ENCODE assay signal across 13 cellular contexts in the genomic region with DNA sequence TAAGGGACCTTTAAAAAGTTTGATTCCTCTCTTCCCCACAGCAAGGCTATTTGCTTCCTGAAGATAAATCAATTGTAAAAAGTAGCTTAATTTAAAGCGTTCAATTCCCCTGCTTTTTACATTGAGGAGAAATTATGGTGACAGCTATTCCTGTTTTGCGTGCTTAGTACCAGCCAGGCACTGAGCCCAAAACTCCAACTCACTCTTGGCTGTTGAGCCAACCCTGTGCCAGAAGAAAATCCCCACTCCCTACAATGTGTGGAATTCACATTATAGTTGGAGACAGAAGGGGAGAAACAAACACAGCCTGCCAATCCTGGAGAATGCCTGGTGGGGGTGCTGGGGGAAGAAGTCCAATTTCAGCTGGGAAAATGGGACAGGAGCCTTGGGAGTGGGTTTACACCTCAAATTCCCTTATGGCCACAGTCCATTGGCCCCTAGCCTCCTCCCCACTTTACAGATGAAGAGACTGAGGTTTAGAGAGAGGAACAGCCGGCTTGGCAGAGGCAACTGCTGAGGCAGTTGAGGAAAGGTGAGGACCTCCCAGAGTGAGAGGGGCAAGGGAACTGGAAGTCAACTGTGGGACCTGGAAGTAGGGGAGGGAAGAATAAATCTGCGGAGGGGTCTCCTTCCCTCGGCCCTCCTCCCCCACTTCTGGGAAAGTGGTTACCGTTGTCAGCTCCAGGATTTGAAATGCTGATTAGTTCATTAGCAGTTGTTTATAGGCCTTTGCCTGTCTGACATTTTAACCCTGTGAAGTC. TPM values are rescaled to one million over a fixed set of nuclear protein-coding genes. Genes with fewer than 3 reads are reported as not detected.
DNase-seq lines count a peak whose midpoint lies in the region; ATAC-seq and TF ChIP-seq lines count a peak whose summit lies in the region.
"Had no signal": no experiment of that assay in that cellular context is flagged by ENCODE, and none has a peak within 500 bp of the region (broad histone marks: within the 10 kb centered on the region; RNA-seq: fewer than 3 reads in every experiment).

No MANE protein-coding gene starts in this region.

- peak; percentile 78 for DNase-seq in AG10803 (ENCODE audit: low read depth)
- DNase-seq in endothelial cell (ENCODE audit: low spot score): no peak
- peak; percentile 11 for DNase-seq in myocyte (ENCODE audit: low read depth)
- DNase-seq in NCI-H187 (lab: John Stamatoyannopoulos, UW): no peak
- DNase-seq in naive thymus-derived CD4-positive, alpha-beta T cell: no peak
- DNase-seq: activated CD4-positive, CD25-positive, alpha-beta regulatory T cell; AML-193; islet precursor cell; NK-92 treated with Interleukin-12 subunit alpha and Interleukin-12 subunit beta, amount 100 ng/mL, for 24 hours had no signal

- H3K9ac ChIP-seq in KMS-11: 0 out of 2 replicates have a peak overlapping the region, but pooled peaks have one; percentile 6

- peak overlapping the region; percentile 13 for H3K27ac Mint-ChIP-seq in endothelial cell (ENCODE audit: unreplicated experiment)
- H3K27ac Mint-ChIP-seq in naive thymus-derived CD4-positive, alpha-beta T cell: no peak overlapping the region

- no peaks in the 10 kb centered on the region for H3K36me3 ChIP-seq in KMS-11 (ENCODE audit: insufficient read depth)
- H3K36me3 ChIP-seq in naive thymus-derived CD4-positive, alpha-beta T cell (ENCODE audit: control insufficient read depth in 2 of 3, insufficient read depth in 3 of 3, low read length in 3 of 3): no peaks in the 10 kb centered on the region

- peak overlapping the region; percentile 91 for H3K4me2 ChIP-seq in KMS-11

- intact Hi-C loops in naive thymus-derived CD4-positive, alpha-beta T cell (cut with micrococcal nuclease): no loop called here

- H3K4me3 Mint-ChIP-seq in endothelial cell (ENCODE audit: unreplicated experiment): no peak overlapping the region
- no peak overlapping the region for H3K4me3 Mint-ChIP-seq in naive thymus-derived CD4-positive, alpha-beta T cell

- H3K27me3 ChIP-seq in KMS-11 (ENCODE audit: insufficient read depth, low read depth): no peaks in the 10 kb centered on the region
- H3K27me3 ChIP-seq in naive thymus-derived CD4-positive, alpha-beta T cell (ENCODE audit: control insufficient read depth in 2 of 2, insufficient read depth in 2 of 2, low read length in 2 of 2): no peaks in the 10 kb centered on the region

- no peaks in the 10 kb centered on the region for H3K4me1 Mint-ChIP-seq in endothelial cell (ENCODE audit: unreplicated experiment)
- peaks cover 0 to 49% (median 6%) of the 10 kb centered on the region in 7 donors for H3K4me1 Mint-ChIP-seq in naive thymus-derived CD4-positive, alpha-beta T cell

- no peak for TF ChIP-seq CTCF in AG10803 (conservative IDR thresholded peaks at IDR 0.05; ENCODE audit: low read length)
- TF ChIP-seq CTCF in KMS-11 (conservative IDR thresholded peaks at IDR 0.05; ENCODE audit: low read depth, low read length): no peak
- TF ChIP-seq CTCF in endothelial cell (IDR thresholded peaks at IDR 0.05; ENCODE audit: unreplicated experiment): no peak

- H3K9me3 Mint-ChIP-seq in endothelial cell (ENCODE audit: unreplicated experiment): no peaks in the 10 kb centered on the region
- no peaks in the 10 kb centered on the region for H3K9me3 Mint-ChIP-seq in naive thymus-derived CD4-positive, alpha-beta T cell

- no peak for ATAC-seq in GM18858 (IDR thresholded peaks at IDR 0.05; ENCODE audit: unreplicated experiment)
- no peak for ATAC-seq in naive thymus-derived CD4-positive, alpha-beta T cell
- no peak for ATAC-seq in GM19395 (IDR thresholded peaks at IDR 0.05; ENCODE audit: unreplicated experiment)
- ATAC-seq: esophagus mucosa had no signal

- H3K4me3 ChIP-seq in AG10803 (ENCODE audit: low read length) (no peak overlapping the region), KMS-11 (IDR thresholded peaks at IDR 0.05; ENCODE audit: insufficient read depth, low read depth, low read length) (no peak overlapping the region)
- no peak overlapping the region for H3K4me3 ChIP-seq in naive thymus-derived CD4-positive, alpha-beta T cell (ENCODE audit: low read length)

- H3K9me3 ChIP-seq in naive thymus-derived CD4-positive, alpha-beta T cell (ENCODE audit: control insufficient read depth in 2 of 3, low read length in 3 of 3): no peaks in the 10 kb centered on the region

- peaks cover 100% of the 10 kb centered on the region for H3K4me1 ChIP-seq in KMS-11 (ENCODE audit: low read depth, poor library complexity, severe bottlenecking)
- no peaks in the 10 kb centered on the region for H3K4me1 ChIP-seq in naive thymus-derived CD4-positive, alpha-beta T cell (ENCODE audit: control insufficient read depth in 2 of 2, insufficient read depth in 2 of 2, low read length in 2 of 2)

- H3K27me3 Mint-ChIP-seq in endothelial cell (ENCODE audit: unreplicated experiment): no peaks in the 10 kb centered on the region
- peaks cover 0 to 9% (median 0%) of the 10 kb centered on the region in 5 donors for H3K27me3 Mint-ChIP-seq in naive thymus-derived CD4-positive, alpha-beta T cell

- H3K36me3 Mint-ChIP-seq in endothelial cell (ENCODE audit: low read depth, unreplicated experiment): no peaks in the 10 kb centered on the region
- no peaks in the 10 kb centered on the region for H3K36me3 Mint-ChIP-seq in naive thymus-derived CD4-positive, alpha-beta T cell

- H2AFZ ChIP-seq in KMS-11 (ENCODE audit: low read depth): no peak overlapping the region

- no peaks in the 10 kb centered on the region for H3K79me2 ChIP-seq in KMS-11 (ENCODE audit: insufficient read depth, low read depth)

- CTCF ChIA-PET in naive thymus-derived CD4-positive, alpha-beta T cell (lab: Charles Lee): interaction anchor here (0.8 kb wide), 1 partner anchor 152 kb away, joined by 4 read pairs; no protein-coding TSS in a partner anchor

- no peak overlapping the region; the same call in 1 of the 2 replicates for H3K27ac ChIP-seq in KMS-11
- H3K27ac ChIP-seq in naive thymus-derived CD4-positive, alpha-beta T cell (ENCODE audit: low read depth, low read length): no peak overlapping the region

- POLR2A ChIA-PET in naive thymus-derived CD4-positive, alpha-beta T cell (lab: Charles Lee): no interaction called here

- no peaks in the 10 kb centered on the region for H4K20me1 ChIP-seq in KMS-11 (ENCODE audit: insufficient read depth)

RNA-seq across cellular contexts. Expression of a gene that starts 26.1 kb away (rescaled TPM):
- total RNA-seq in endothelial cell (ENCODE audit: unreplicated experiment): 3.1 TPM
- total RNA-seq in myocyte: 0.11 TPM in 1 of 2 replicates, not detected in the other
- 2.7 TPM for polyA plus RNA-seq in myocyte (2012)
- 1 to 10 TPM in 2 of 5 experiments, under 1 TPM in 1, not detected in 2; 0.34 to 1.3 (median 1.2) TPM for total RNA-seq in naive thymus-derived CD4-positive, alpha-beta T cell
- polyA plus RNA-seq in naive thymus-derived CD4-positive, alpha-beta T cell: not detected

Comparison
In these comparisons a context has a peak if more than half of its experiments do, and no peak if none do; other contexts are left out.
1. DNase-seq: peak in AG10803 (single experiment) and myocyte (single experiment); none in endothelial cell (single experiment), NCI-H187 (0 of 2) and naive thymus-derived CD4-positive, alpha-beta T cell (0 of 9).